In the genomic region with DNA sequence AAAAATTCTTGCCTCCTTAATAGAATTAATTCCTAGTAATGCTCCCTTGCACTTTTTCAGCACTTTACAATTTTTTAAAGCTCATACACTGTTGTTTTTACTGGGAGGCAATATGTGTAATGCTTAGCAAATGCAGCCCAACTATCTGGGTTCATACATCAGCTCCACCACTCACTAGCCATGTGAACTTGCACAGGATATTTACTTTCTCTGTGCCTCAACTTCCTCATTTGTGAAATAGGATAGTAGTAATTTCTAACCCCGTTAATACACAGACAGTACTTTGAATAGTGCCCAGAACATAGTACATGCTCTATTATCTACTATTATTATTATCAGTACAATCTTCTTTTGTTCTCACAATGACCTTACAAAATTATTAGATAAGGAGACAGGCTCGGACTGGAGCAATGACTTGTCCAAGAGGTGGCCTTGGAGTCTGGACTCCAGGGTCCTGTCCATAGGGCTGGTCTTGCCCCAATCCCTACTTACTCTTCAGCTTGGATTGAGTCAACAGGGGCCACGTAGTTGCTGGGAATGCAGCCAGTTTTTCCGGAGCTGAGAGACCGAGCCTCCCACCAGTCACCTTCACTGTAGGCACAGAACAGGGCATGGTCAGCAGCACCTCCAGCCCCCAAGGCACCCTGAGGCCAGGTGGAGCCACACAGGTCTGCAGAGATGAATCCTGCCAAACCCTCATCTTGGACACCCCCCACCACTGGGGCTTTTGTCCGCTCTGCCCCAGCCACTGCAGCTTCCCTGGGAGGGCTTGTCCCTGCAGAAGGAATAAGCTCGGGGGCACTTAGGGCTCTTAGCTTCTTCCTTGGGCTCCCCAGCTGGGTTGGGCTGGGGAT, we compare ENCODE assay signal across 19 cellular contexts. TPM values are rescaled to one million over a fixed set of nuclear protein-coding genes. Genes with fewer than 3 reads are reported as not detected.
DNase-seq lines count a peak whose midpoint lies in the region; ATAC-seq and TF ChIP-seq lines count a peak whose summit lies in the region.
"Had no signal": no experiment of that assay in that cellular context is flagged by ENCODE, and none has a peak within 500 bp of the region (broad histone marks: within the 10 kb centered on the region; RNA-seq: fewer than 3 reads in every experiment).

No MANE protein-coding gene starts in this region.

- RAD21 ChIA-PET in HCT116 (lab: Charles Lee; ENCODE audit: low non-redundant PET in 1 of 2, low total read pairs in 2 of 2, uncharacterized antibody in 2 of 2, unreplicated experiment in 2 of 2): interaction anchor here (0.7 to 1.2 kb wide), 2 partner anchors 7 to 522 kb away, joined by 3 to 5 read pairs; no protein-coding TSS in a partner anchor

- H3K4me2 ChIP-seq in HCT116 (ENCODE audit: low read length): peak overlapping the region; percentile 40

- H3K4me3 ChIP-seq in HCT116 (replicated peaks in 1 of 2; ENCODE audit: low read depth in 1 of 2, low read length in 2 of 2) (no peak overlapping the region), adrenal gland (no peak overlapping the region)
- H3K4me3 ChIP-seq: gastrocnemius medialis had no signal

- TF ChIP-seq RAD21 in HCT116 (IDR thresholded peaks at IDR 0.05; ENCODE audit: low read depth): no peak

- no peak overlapping the region for H3K27ac ChIP-seq in HCT116 (ENCODE audit: low read depth, low read length)
- H3K27ac ChIP-seq in adrenal gland: peak overlapping the region in 2 of 5 donors; percentile 13 to 37
- H3K27ac ChIP-seq: gastrocnemius medialis, RWPE1 had no signal

- H3K9ac ChIP-seq in HCT116 (ENCODE audit: low read length): no peak overlapping the region

- no peaks in the 10 kb centered on the region for H3K79me2 ChIP-seq in HCT116 (ENCODE audit: insufficient read depth, low read length)

- in situ Hi-C loops in GM13976 (cut with MboI; ENCODE audit: low sequenced_read_pairs, unreplicated experiment): no loop called here

- intact Hi-C loops in HCT116 (cut with micrococcal nuclease): no loop called here
- intact Hi-C loops in adrenal gland (cut with DNase I): no loop called here

- no peaks in the 10 kb centered on the region for H3K9me2 ChIP-seq in HCT116 (ENCODE audit: insufficient read depth)

- peak; percentile 49 to 71 for DNase-seq in AML-193 (lab: John Stamatoyannopoulos, UW)
- no peak for DNase-seq in HCT116 (ENCODE audit: low read depth, low spot score)
- DNase-seq in adrenal gland: peak in 6 of 7 donors; percentile 76 to 86 (median 80)
- peak; percentile 64 for DNase-seq in iris pigment epithelial cell (ENCODE audit: low read depth)
- no peak for DNase-seq in NCI-H526 treated with DMSO at 0.1 percent for 48 hours (lab: John Stamatoyannopoulos, UW)
- no peak for DNase-seq in GM13976 (ENCODE audit: low spot score)
- DNase-seq in NAMALWA (ENCODE audit: low spot score): no peak
- DNase-seq in GM03348 (ENCODE audit: low spot score): no peak
- DNase-seq: activated CD8-positive, alpha-beta memory T cell treated with anti-CD3 and anti-CD28 coated beads, Interleukin-2, amount 50 U/mL, for 48 hours; activated naive CD8-positive, alpha-beta T cell treated with anti-CD3 and anti-CD28 coated beads, Interleukin-2, amount 10 ng/mL, durations not matched to agents 7 days and 5 days; DMS79 treated with DMSO at 0.1 percent for 48 hours; effector CD4-positive, alpha-beta T cell; gastrocnemius medialis; H9; NCI-H1105 treated with DMSO at 0.1 percent for 48 hours; NCI-H510A; stimulated activated CD4-positive, alpha-beta T cell treated with anti-CD3 and anti-CD28 coated beads, Interleukin-2, amount 100 ng/mL, for 48 hours had no signal

- H4K20me1 ChIP-seq in HCT116 (ENCODE audit: insufficient read depth): no peaks in the 10 kb centered on the region

- H3K27me3 ChIP-seq in HCT116 (ENCODE audit: insufficient read depth, low read length) (no peaks in the 10 kb centered on the region), adrenal gland (no peaks in the 10 kb centered on the region)
- H3K27me3 ChIP-seq: gastrocnemius medialis had no signal

- CTCF ChIA-PET in HCT116 (lab: Charles Lee): interaction anchor here (0.6 to 1.2 kb wide), 5 partner anchors 12 to 466 kb away, joined by 3 to 6 read pairs (median 5); partner anchors contain the start of gene XKR8

- H2AFZ ChIP-seq in HCT116 (ENCODE audit: low read depth, low read length, poor library complexity, severe bottlenecking): peak overlapping the region; percentile 61

- POLR2A ChIA-PET in HCT116 (lab: Charles Lee): interaction anchor here (0.7 to 1.1 kb wide), 3 partner anchors 51 to 822 kb away, joined by 3 read pairs; partner anchors contain the start of gene IFI6

- TF ChIP-seq CTCF in HCT116 (IDR thresholded peaks at IDR 0.05 in 2 of 3, conservative IDR thresholded peaks at IDR 0.05 in 1 of 3; ENCODE audit: borderline replicate concordance in 1 of 3, insufficient read depth in 1 of 3, low read depth in 2 of 3, low read length in 2 of 3) (no peak), adrenal gland (IDR thresholded peaks at IDR 0.05) (no peak), GM13976 (IDR thresholded peaks at IDR 0.05; ENCODE audit: borderline replicate concordance, control extremely low read depth, extremely low read depth, insufficient read depth, missing control alignments) (no peak)

- H3K36me3 ChIP-seq in HCT116 (ENCODE audit: control insufficient read depth in 1 of 2, insufficient read depth in 2 of 2, low read length in 2 of 2) (no peaks in the 10 kb centered on the region), adrenal gland (replicated peaks in 1 of 2) (no peaks in the 10 kb centered on the region)
- H3K36me3 ChIP-seq: gastrocnemius medialis had no signal

- TF ChIP-seq POLR2A in HCT116 (IDR thresholded peaks at IDR 0.05; ENCODE audit: borderline replicate concordance, extremely low read depth, insufficient read depth, insufficient read length): no peak
- no peak for TF ChIP-seq POLR2A in adrenal gland (IDR thresholded peaks at IDR 0.05)

- H3K4me1 ChIP-seq in HCT116 (ENCODE audit: control insufficient read depth in 1 of 2, insufficient read depth in 2 of 2, low read length in 2 of 2) (peaks cover 0 to 8% of the 10 kb centered on the region in 2 experiments; a peak in 2 of 4 replicates), adrenal gland (replicated peaks in 1 of 2) (peaks cover 7 to 10% of the 10 kb centered on the region in 2 donors)
- H3K4me1 ChIP-seq: gastrocnemius medialis had no signal

- WGBS in adrenal gland, 4 donors: 33 to 58% (median 46%) methylated on average over 4 to 7 of the region's 7 CpGs

- no TSS peak for BruUV-seq in HCT116 (replicated peaks; lab: Mats Ljungman, UMichigan)

- no peaks in the 10 kb centered on the region for H3K9me3 ChIP-seq in HCT116 (ENCODE audit: control insufficient read depth in 1 of 2, insufficient read depth in 1 of 2, low read depth in 1 of 2, low read length in 2 of 2)
- no peaks in the 10 kb centered on the region for H3K9me3 ChIP-seq in adrenal gland (replicated peaks in 1 of 3)
- H3K9me3 ChIP-seq: gastrocnemius medialis had no signal

- ATAC-seq in HCT116: peak; percentile 24; the same call in 1 of the 2 replicates
- ATAC-seq: gastrocnemius medialis; stimulated activated memory B cell treated with anti-CD40 and anti-IgM and Interleukin-4, amounts not matched to agents 10 μg/mL and 1 μg/mL and 100 μg/mL, for 72 hours had no signal

TF ChIP-seq in HCT116, 20 proteins besides CTCF, POLR2A, EP300 and RAD21:
- TF ChIP-seq EZH2 (IDR thresholded peaks at IDR 0.05) (no peak), SRF (IDR thresholded peaks at IDR 0.05; ENCODE audit: low read depth) (no peak), ZBTB33 (IDR thresholded peaks at IDR 0.05; ENCODE audit: extremely low read depth, insufficient replicate concordance, low read length) (no peak), FOSL1 (IDR thresholded peaks at IDR 0.05; ENCODE audit: low read depth) (no peak), ATF3 (IDR thresholded peaks at IDR 0.05) (no peak), SP1 (IDR thresholded peaks at IDR 0.05; ENCODE audit: low read depth) (no peak), ELF1 (IDR thresholded peaks at IDR 0.05; ENCODE audit: borderline replicate concordance, low read depth) (no peak), POLR2AphosphoS5 (IDR thresholded peaks at IDR 0.05; ENCODE audit: low read depth, low read length) (no peak), JUND (IDR thresholded peaks at IDR 0.05) (no peak), TCF7L2 (IDR thresholded peaks at IDR 0.05; ENCODE audit: borderline replicate concordance, extremely low read depth, insufficient read depth, insufficient read length) (no peak), SIN3A (IDR thresholded peaks at IDR 0.05; ENCODE audit: low read depth) (no peak), EGR1 (IDR thresholded peaks at IDR 0.05; ENCODE audit: low read depth) (no peak), ZFX (IDR thresholded peaks at IDR 0.05) (no peak)

RNA-seq across cellular contexts. Expression of gene FGR, which starts 13.7 kb away (rescaled TPM):
- total RNA-seq in HCT116 (2021; ENCODE audit: unreplicated experiment) (not detected), adrenal gland (10 to 100 TPM in 4 of 8 donors, 1 to 10 TPM in 4; 4.7 to 16.0 (median 10.4) TPM)
- polyA plus RNA-seq in HCT116 (2012): 0.04 TPM in 1 of 2 replicates, not detected in the other
- 10 to 100 TPM in 2 of 3 donors, 1 to 10 TPM in 1; 6.0 to 51.9 (median 11.3) TPM for polyA plus RNA-seq in adrenal gland
- total RNA-seq: H9 had no signal

RNA-seq across cellular contexts. Expression of gene AHDC1, which starts 17.4 kb away (rescaled TPM):
- total RNA-seq in HCT116 (2021; ENCODE audit: unreplicated experiment) (33.7 TPM), adrenal gland (100 to 1,000 TPM in 1 of 8 donors, 10 to 100 TPM in 7; 43.9 to 111 (median 71.8) TPM)
- polyA plus RNA-seq in HCT116 (2012): 26.1 and 30.5 TPM in 2 replicates
- polyA plus RNA-seq in adrenal gland: 10 to 100 TPM; 10.4 to 98.5 (median 27.0) TPM

RNA-seq across cellular contexts. Expression of gene IFI6, which starts 50.7 kb away (rescaled TPM):
- total RNA-seq in HCT116 (2021; ENCODE audit: unreplicated experiment): 14.8 TPM
- polyA plus RNA-seq in HCT116 (2012): 10.0 and 22.0 TPM in 2 replicates
- total RNA-seq in adrenal gland: 100 to 1,000 TPM in 5 of 8 donors, 10 to 100 TPM in 3; 67.6 to 379 (median 175) TPM
- 100 to 1,000 TPM; 213 to 611 (median 223) TPM for polyA plus RNA-seq in adrenal gland

Comparison
In these comparisons a context has a peak if more than half of its experiments do, and no peak if none do; other contexts are left out.
1. DNase-seq: peak in AML-193 (2 of 2), adrenal gland (6 of 7) and iris pigment epithelial cell (single experiment); none in HCT116 (single experiment), NCI-H526 treated with DMSO at 0.1 percent for 48 hours (single experiment), GM13976 (single experiment), NAMALWA (single experiment) and GM03348 (single experiment).